Comparison of ENCODE assay signal across 21 cellular contexts in the genomic region with DNA sequence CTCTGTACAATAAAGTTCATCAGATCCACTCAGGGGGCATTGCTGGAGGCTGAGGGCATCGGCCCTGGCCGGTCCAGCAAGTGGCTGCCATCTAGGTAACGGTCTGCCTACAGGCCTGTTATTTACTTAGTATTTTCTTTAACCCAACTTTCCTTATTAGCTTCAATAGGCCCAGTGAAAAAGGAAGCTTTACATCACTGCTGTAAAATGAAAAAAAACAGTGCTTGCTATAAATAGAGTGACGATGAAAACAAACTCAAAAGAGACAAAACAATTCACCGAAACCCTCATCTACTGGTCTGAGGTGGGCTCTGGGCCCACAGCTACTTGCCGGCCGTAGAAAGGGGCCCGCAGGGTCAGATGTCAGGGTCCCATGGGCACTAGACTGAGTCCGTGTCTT.
"Had no signal": no experiment of that assay in that cellular context is flagged by ENCODE, and none has a peak within 500 bp of the region (broad histone marks: within the 10 kb centered on the region; RNA-seq: fewer than 3 reads in every experiment).

No MANE protein-coding gene starts in this region.

- H3K27me3 Mint-ChIP-seq: activated CD4-positive, alpha-beta memory T cell treated with anti-CD3 and anti-CD28 coated beads for 36 hours; activated CD4-positive, alpha-beta T cell treated with anti-CD3 and anti-CD28 coated beads for 36 hours; central memory CD8-positive, alpha-beta T cell had no signal

- H3K9ac ChIP-seq: parathyroid adenoma had no signal

- DNase-seq: activated CD4-positive, alpha-beta memory T cell treated with anti-CD3 and anti-CD28 coated beads for 36 hours; activated CD4-positive, alpha-beta T cell treated with anti-CD3 and anti-CD28 coated beads for 36 hours; activated gamma-delta T cell; activated T-cell treated with anti-CD3 and anti-CD28 coated beads, Interleukin-2, amount 50 U/mL, for 4 hours; amygdala; body of pancreas; cortex of kidney; effector CD4-positive, alpha-beta T cell; esophagus squamous epithelium; foreskin keratinocyte; head of caudate nucleus; lower lobe of right lung; thyroid gland; WERI-Rb-1 had no signal

- H2AFZ ChIP-seq: parathyroid adenoma had no signal

- H3K4me3 Mint-ChIP-seq: activated CD4-positive, alpha-beta memory T cell treated with anti-CD3 and anti-CD28 coated beads for 36 hours; activated CD4-positive, alpha-beta T cell treated with anti-CD3 and anti-CD28 coated beads for 36 hours; activated T-cell treated with anti-CD3 and anti-CD28 coated beads, Interleukin-2, amount 50 U/mL, for 4 hours; central memory CD8-positive, alpha-beta T cell; mesothelial cell of epicardium; stimulated activated effector memory CD8-positive, alpha-beta T cell treated with anti-CD3 and anti-CD28 coated beads, Interleukin-12 subunit alpha, Interleukin-12 subunit beta, amount 100 ng/mL, for 72 hours; T-helper 1 cell treated with Interleukin-12 subunit alpha and Interleukin-12 subunit beta and Interleukin-4 antibody, amounts not matched to agents 30 μg/mL and 1 μg/mL, for 36 hours had no signal

- H3K9me3 Mint-ChIP-seq: activated CD4-positive, alpha-beta memory T cell treated with anti-CD3 and anti-CD28 coated beads for 36 hours; activated naive CD4-positive, alpha-beta T cell treated with anti-CD3 and anti-CD28 coated beads, Interleukin-2, amount 50 U/mL, for 72 hours; activated T-cell treated with anti-CD3 and anti-CD28 coated beads, Interleukin-2, amount 50 U/mL, for 4 hours; central memory CD8-positive, alpha-beta T cell; mesothelial cell of epicardium; stimulated activated effector memory CD8-positive, alpha-beta T cell treated with anti-CD3 and anti-CD28 coated beads, Interleukin-12 subunit alpha, Interleukin-12 subunit beta, amount 100 ng/mL, for 72 hours; T-helper 1 cell treated with Interleukin-12 subunit alpha and Interleukin-12 subunit beta and Interleukin-4 antibody, amounts not matched to agents 30 μg/mL and 1 μg/mL, for 36 hours had no signal

- H3K27ac ChIP-seq: body of pancreas, esophagus squamous epithelium, foreskin keratinocyte, lower lobe of right lung, neutrophil, parathyroid adenoma, thyroid gland, WERI-Rb-1 had no signal

- H3K4me3 ChIP-seq: body of pancreas, esophagus squamous epithelium, lower lobe of right lung, thyroid gland had no signal

- H3K36me3 Mint-ChIP-seq: activated CD4-positive, alpha-beta memory T cell treated with anti-CD3 and anti-CD28 coated beads for 36 hours; activated naive CD4-positive, alpha-beta T cell treated with anti-CD3 and anti-CD28 coated beads, Interleukin-2, amount 50 U/mL, for 72 hours; mesothelial cell of epicardium; stimulated activated effector memory CD8-positive, alpha-beta T cell treated with anti-CD3 and anti-CD28 coated beads, Interleukin-12 subunit alpha, Interleukin-12 subunit beta, amount 100 ng/mL, for 72 hours had no signal

- H3K4me1 ChIP-seq: body of pancreas, esophagus squamous epithelium, foreskin keratinocyte, lower lobe of right lung, parathyroid adenoma, thyroid gland had no signal

- H3K27ac Mint-ChIP-seq: activated CD4-positive, alpha-beta memory T cell treated with anti-CD3 and anti-CD28 coated beads for 36 hours; activated CD4-positive, alpha-beta T cell treated with anti-CD3 and anti-CD28 coated beads for 36 hours; mesothelial cell of epicardium; stimulated activated effector memory CD8-positive, alpha-beta T cell treated with anti-CD3 and anti-CD28 coated beads, Interleukin-12 subunit alpha, Interleukin-12 subunit beta, amount 100 ng/mL, for 72 hours; T-helper 1 cell treated with Interleukin-12 subunit alpha and Interleukin-12 subunit beta and Interleukin-4 antibody, amounts not matched to agents 30 μg/mL and 1 μg/mL, for 36 hours had no signal

- H3K27me3 ChIP-seq: body of pancreas, esophagus squamous epithelium, foreskin keratinocyte, neutrophil, thyroid gland had no signal

- ATAC-seq: activated CD4-positive, alpha-beta T cell treated with anti-CD3 and anti-CD28 coated beads for 36 hours; activated naive CD4-positive, alpha-beta T cell treated with anti-CD3 and anti-CD28 coated beads, Interleukin-2, amount 50 U/mL, for 72 hours; activated T-cell treated with anti-CD3 and anti-CD28 coated beads, Interleukin-2, amount 50 U/mL, for 4 hours; body of pancreas; foreskin keratinocyte; stimulated activated effector memory CD8-positive, alpha-beta T cell treated with anti-CD3 and anti-CD28 coated beads, Interleukin-12 subunit alpha, Interleukin-12 subunit beta, amount 100 ng/mL, for 72 hours had no signal

- H3K9me3 ChIP-seq: body of pancreas, esophagus squamous epithelium, lower lobe of right lung, neutrophil, thyroid gland had no signal

- H3K36me3 ChIP-seq: esophagus squamous epithelium, lower lobe of right lung, neutrophil, thyroid gland, WERI-Rb-1 had no signal

- H3K79me2 ChIP-seq: parathyroid adenoma had no signal
